Comparison of ENCODE assay signal across 10 cellular contexts in the genomic region with DNA sequence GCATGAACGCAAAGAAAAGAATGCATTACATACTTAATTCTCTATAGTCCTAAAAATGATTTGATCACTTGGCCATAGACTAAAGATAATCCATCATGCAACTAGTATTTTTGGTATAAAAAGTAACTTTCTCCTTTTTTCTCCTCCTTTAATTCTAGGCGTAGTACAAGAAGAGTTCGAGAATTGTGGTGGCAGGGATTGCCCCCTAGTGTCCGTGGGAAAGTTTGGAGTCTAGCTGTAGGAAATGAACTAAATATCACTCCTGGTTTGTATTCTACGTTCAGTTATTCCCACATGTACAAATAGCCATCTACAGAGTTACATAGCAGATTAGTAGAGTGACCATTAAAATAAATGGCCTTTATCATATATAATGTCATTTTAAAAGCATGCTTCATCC. TPM values are rescaled to one million over a fixed set of nuclear protein-coding genes. Genes with fewer than 3 reads are reported as not detected.
A peak's percentile ranks its signal among the peaks of the same experiment; 100 is the strongest.
DNase-seq lines count a peak whose midpoint lies in the region; ATAC-seq and TF ChIP-seq lines count a peak whose summit lies in the region.
"Had no signal": no experiment of that assay in that cellular context is flagged by ENCODE, and none has a peak within 500 bp of the region (broad histone marks: within the 10 kb centered on the region; RNA-seq: fewer than 3 reads in every experiment).

No MANE protein-coding gene starts in this region.

- H3K27me3 ChIP-seq in esophagus squamous epithelium (no peaks in the 10 kb centered on the region), lower lobe of right lung (ENCODE audit: low read depth) (no peaks in the 10 kb centered on the region)

- peaks cover 0 to 25% (median 0%) of the 10 kb centered on the region in 3 donors for H3K36me3 ChIP-seq in esophagus squamous epithelium
- peaks cover 8% of the 10 kb centered on the region for H3K36me3 ChIP-seq in lower lobe of right lung

- no peak for TF ChIP-seq POLR2A in esophagus squamous epithelium (IDR thresholded peaks at IDR 0.05)

- intact Hi-C loops in sciatic nerve (cut with DNase I): no loop called here
- intact Hi-C loops in esophagus squamous epithelium (cut with DNase I): no loop called here
- intact Hi-C loops in lower lobe of right lung (cut with DNase I): no loop called here

- no peak overlapping the region for H3K27ac Mint-ChIP-seq in chondrocyte (ENCODE audit: unreplicated experiment)
- no peak overlapping the region for H3K27ac Mint-ChIP-seq in nephron

- H3K4me1 ChIP-seq in esophagus squamous epithelium (no peaks in the 10 kb centered on the region), lower lobe of right lung (no peaks in the 10 kb centered on the region)

- H3K4me3 Mint-ChIP-seq in chondrocyte (ENCODE audit: unreplicated experiment) (no peak overlapping the region), nephron (no peak overlapping the region)

- H3K9me3 Mint-ChIP-seq in chondrocyte (ENCODE audit: low read depth) (no peaks in the 10 kb centered on the region), nephron (no peaks in the 10 kb centered on the region)

- H3K36me3 Mint-ChIP-seq in chondrocyte (ENCODE audit: low read depth) (peaks cover 10% of the 10 kb centered on the region), nephron (ENCODE audit: low read depth) (peaks cover 18% of the 10 kb centered on the region)

- no peak for ATAC-seq in sciatic nerve
- ATAC-seq in lower lobe of right lung: no peak
- ATAC-seq in GM19328 (IDR thresholded peaks at IDR 0.05; ENCODE audit: unreplicated experiment): no peak

- H3K27ac ChIP-seq in esophagus squamous epithelium (no peak overlapping the region), lower lobe of right lung (no peak overlapping the region)

- TF ChIP-seq CTCF in chondrocyte (IDR thresholded peaks at IDR 0.05) (peak; percentile 79), nephron (IDR thresholded peaks at IDR 0.05; ENCODE audit: unreplicated experiment in 3 of 3) (peak in 2 of 3 experiments; percentile 24), esophagus squamous epithelium (IDR thresholded peaks at IDR 0.05) (peak in 1 of 6 experiments; percentile 9), lower lobe of right lung (IDR thresholded peaks at IDR 0.05) (no peak)

- H3K4me1 Mint-ChIP-seq in chondrocyte (ENCODE audit: low read depth): peaks cover 16% of the 10 kb centered on the region
- H3K4me1 Mint-ChIP-seq in nephron: no peaks in the 10 kb centered on the region

- 78 to 80% methylated on average over 5 of the region's 5 CpGs for WGBS in esophagus squamous epithelium, 2 donors

- no peaks in the 10 kb centered on the region for H3K27me3 Mint-ChIP-seq in chondrocyte (ENCODE audit: low read depth)
- no peaks in the 10 kb centered on the region for H3K27me3 Mint-ChIP-seq in nephron (ENCODE audit: low read depth)

- H3K9me3 ChIP-seq in esophagus squamous epithelium: no peaks in the 10 kb centered on the region
- H3K9me3 ChIP-seq in lower lobe of right lung: no peaks in the 10 kb centered on the region

- H3K4me3 ChIP-seq in esophagus squamous epithelium (no peak overlapping the region), lower lobe of right lung (no peak overlapping the region)

- peak; percentile 9 for DNase-seq in EH (ENCODE audit: low read depth)
- peak; percentile 61 to 68 for DNase-seq in Kasumi-1 (lab: John Stamatoyannopoulos, UW)
- DNase-seq in chondrocyte (ENCODE audit: low spot score): no peak
- no peak for DNase-seq in sciatic nerve (ENCODE audit: low spot score)
- no peak for DNase-seq in esophagus squamous epithelium (lab: John Stamatoyannopoulos, UW)
- no peak for DNase-seq in lower lobe of right lung
- DNase-seq: NCI-H187 treated with DMSO at 0.1 percent for 48 hours; stimulated activated CD8-positive, alpha-beta memory T cell treated with anti-CD3 and anti-CD28 coated beads, Interleukin-4, amount 100 ng/mL, for 48 hours had no signal

RNA-seq across cellular contexts. Expression of a gene that starts 45.5 kb away (rescaled TPM):
- total RNA-seq in chondrocyte (11.7 to 45.3 TPM (median 16.4 TPM) in 3 replicates), sciatic nerve (6.2 TPM), esophagus squamous epithelium (10 to 100 TPM; 16.8 to 90.8 (median 35.6) TPM), lower lobe of right lung (2.7 TPM)

Comparison
In these comparisons a context has a peak if more than half of its experiments do, and no peak if none do; other contexts are left out.
1. DNase-seq: peak in EH (single experiment) and Kasumi-1 (2 of 2); none in chondrocyte (single experiment), sciatic nerve (single experiment), esophagus squamous epithelium (single experiment) and lower lobe of right lung (single experiment).